Comparison of ENCODE assay signal across 10 cellular contexts in the genomic region with DNA sequence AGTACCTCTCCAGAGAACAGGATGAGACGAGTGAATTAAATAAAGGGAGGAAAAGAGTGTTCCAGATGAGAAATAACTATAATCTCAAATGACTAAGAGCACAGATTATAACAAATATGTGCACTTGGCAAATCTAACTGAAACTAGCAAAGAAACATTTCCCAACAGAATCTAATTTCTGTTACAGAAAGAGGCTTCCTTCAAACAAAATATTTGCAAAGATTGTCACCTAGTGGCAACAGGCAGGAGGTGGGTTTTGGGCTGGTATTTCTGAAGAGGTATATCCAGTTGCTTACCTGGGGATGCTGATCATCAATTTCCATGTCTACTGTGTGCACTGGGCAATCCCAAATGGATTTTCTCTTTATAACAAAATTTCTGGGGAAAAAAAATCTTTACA. TPM values are rescaled to one million over a fixed set of nuclear protein-coding genes. Genes with fewer than 3 reads are reported as not detected.
A peak's percentile ranks its signal among the peaks of the same experiment; 100 is the strongest.
DNase-seq lines count a peak whose midpoint lies in the region; ATAC-seq, FAIRE-seq and TF ChIP-seq lines count a peak whose summit lies in the region.
"Had no signal": no experiment of that assay in that cellular context is flagged by ENCODE, and none has a peak within 500 bp of the region (broad histone marks: within the 10 kb centered on the region; RNA-seq: fewer than 3 reads in every experiment).

No MANE protein-coding gene starts in this region.

- intact Hi-C loops in K562 (cut with micrococcal nuclease) (no loop called here), sciatic nerve (cut with DNase I) (no loop called here)

- peak in 1 of 3 experiments; percentile 53; a peak in 2 of 6 replicates for TF ChIP-seq CTCF in K562 (IDR thresholded peaks at IDR 0.05 in 2 of 3, conservative IDR thresholded peaks at IDR 0.05 in 1 of 3; ENCODE audit: insufficient read depth in 2 of 3, low read depth in 1 of 3, low read length in 3 of 3)
- TF ChIP-seq CTCF in neural cell (IDR thresholded peaks at IDR 0.05; ENCODE audit: poor library complexity, severe bottlenecking) = no peak

- FAIRE-seq in K562 (lab: Jason Lieb, UNC) = peak; percentile 64

- ATAC-seq in K562 (no peak), sciatic nerve (no peak)
- ATAC-seq: activated CD8-positive, alpha-beta memory T cell treated with anti-CD3 and anti-CD28 coated beads, Interleukin-2, amount 10 ng/mL, durations not matched to agents 7 days and 5 days had no signal

- no peaks in the 10 kb centered on the region for H3F3A ChIP-seq in neural cell (ENCODE audit: insufficient read depth, low read length, poor library complexity, severe bottlenecking)

- H3K4me2 ChIP-seq in K562 (ENCODE audit: insufficient read depth, low read length) = no peak overlapping the region
- no peak overlapping the region for H3K4me2 ChIP-seq in neural cell (ENCODE audit: low read length)

- H2AFZ ChIP-seq in K562 (ENCODE audit: low read depth, low read length) (no peak overlapping the region), neural cell (ENCODE audit: low read depth, low read length) (no peak overlapping the region)

- H3K36me3 ChIP-seq in K562 (ENCODE audit: control insufficient read depth, insufficient read depth, low read length) = no peaks in the 10 kb centered on the region
- H3K36me3 ChIP-seq in neural cell (ENCODE audit: insufficient read depth, low read length) = no peaks in the 10 kb centered on the region

- H3K79me2 ChIP-seq in K562 (ENCODE audit: control insufficient read depth, insufficient read depth, low read length) (no peaks in the 10 kb centered on the region), neural cell (replicated peaks; ENCODE audit: insufficient read depth, low read length) (no peaks in the 10 kb centered on the region)

- no peaks in the 10 kb centered on the region for H3K4me1 ChIP-seq in K562 (replicated peaks in 1 of 2; ENCODE audit: control insufficient read depth in 2 of 2, insufficient read depth in 2 of 2, low read length in 2 of 2)

- in situ Hi-C loops in KBM-7 (cut with MboI; ENCODE audit: low pct_unique_long_range_greater_than_20kb, low sequenced_read_pairs) (no loop called here), K562 (cut with MboI) (no loop called here)

- H4K20me1 ChIP-seq in K562 (replicated peaks; ENCODE audit: control insufficient read depth, insufficient read depth, low read length) (no peaks in the 10 kb centered on the region), neural cell (ENCODE audit: insufficient read depth) (no peaks in the 10 kb centered on the region)

- H3K9me3 ChIP-seq in K562 (replicated peaks; ENCODE audit: control insufficient read depth, insufficient read depth, low read depth, low read length) = 0 out of 2 replicates have a peak, but pooled peaks cover 2% of the 10 kb centered on the region
- H3K9me3 ChIP-seq in neural cell (ENCODE audit: low read length) = no peaks in the 10 kb centered on the region

- TF ChIP-seq RAD21 in K562 (CRISPR knock-in tag; conservative IDR thresholded peaks at IDR 0.05 in 1 of 2, IDR thresholded peaks at IDR 0.05 in 1 of 2) (peak in 1 of 2 experiments; percentile 39; a peak in 1 of 4 replicates), neural cell (conservative IDR thresholded peaks at IDR 0.05) (peak; percentile 36)

- H3K9me2 ChIP-seq in neural cell (ENCODE audit: insufficient read depth, low read length) = no peaks in the 10 kb centered on the region

- H3K27me3 ChIP-seq in K562 (ENCODE audit: control insufficient read depth in 2 of 2, insufficient read depth in 2 of 2, low read length in 2 of 2) (no peaks in the 10 kb centered on the region), neural cell (ENCODE audit: insufficient read depth, low read depth, low read length) (no peaks in the 10 kb centered on the region)

- POLR2A ChIA-PET in K562 (lab: Yijun Ruan, JAX) = no interaction called here

- H3K27ac ChIP-seq in K562 (ENCODE audit: extremely low read depth, low read depth, low read length) = no peak overlapping the region
- H3K27ac ChIP-seq in neural cell (ENCODE audit: low read length) = no peak overlapping the region

- no peaks in the 10 kb centered on the region for H3K9me1 ChIP-seq in K562 (ENCODE audit: control insufficient read depth, insufficient read depth, low read length)

- TF ChIP-seq EP300 in K562 (IDR thresholded peaks at IDR 0.05; ENCODE audit: low read length) (no peak), neural cell (conservative IDR thresholded peaks at IDR 0.05; ENCODE audit: poor library complexity, severe bottlenecking) (no peak)

- no peak overlapping the region for H3K4me3 ChIP-seq in K562
- no peak overlapping the region for H3K4me3 ChIP-seq in neural cell (ENCODE audit: low read length)

- CTCF ChIA-PET in K562 (lab: Yijun Ruan, JAX; ENCODE audit: low intra/inter-chr PET ratio) = no interaction called here

- H3K9ac ChIP-seq in K562 (ENCODE audit: insufficient read depth in 1 of 2, low read depth in 2 of 2, low read length in 2 of 2) (no peak overlapping the region), neural cell (ENCODE audit: low read length) (no peak overlapping the region)

- no peak for TF ChIP-seq POLR2A in K562 (conservative IDR thresholded peaks at IDR 0.05)

- BruUV-seq in K562 (replicated peaks; lab: Mats Ljungman, UMichigan) = no TSS peak

- 0% methylated on average over 1 of the region's 1 CpG for WGBS in K562 (ENCODE audit: insufficient coverage, low coverage, missing lambda C conversion rate)

- peak; percentile 33 for DNase-seq in GM04504 (ENCODE audit: low read depth)
- DNase-seq in KBM-7 = peak; percentile 14
- no peak for DNase-seq in K562 (ENCODE audit: extremely low read depth in 1 of 4, low spot score in 3 of 4)
- DNase-seq in stimulated activated CD4-positive, alpha-beta T cell treated with anti-CD3 and anti-CD28 coated beads, Interleukin-4, amount 100 ng/mL, for 1 hour = no peak
- DNase-seq in retina = no peak
- DNase-seq in sciatic nerve (ENCODE audit: low spot score) = no peak
- DNase-seq: activated CD8-positive, alpha-beta memory T cell treated with anti-CD3 and anti-CD28 coated beads, Interleukin-2, amount 10 ng/mL, durations not matched to agents 7 days and 5 days; effector memory CD4-positive, alpha-beta T cell; stimulated activated CD8-positive, alpha-beta memory T cell treated with anti-CD3 and anti-CD28 coated beads, Interleukin-4, amount 100 ng/mL, for 48 hours had no signal

TF ChIP-seq in K562, 482 proteins besides CTCF, POLR2A, EP300 and RAD21 (continues in another document):
- no peak for TF ChIP-seq ZNF695 (CRISPR knock-in tag; IDR thresholded peaks at IDR 0.05)

RNA-seq across cellular contexts. Expression of a gene that starts 5.6 kb away (rescaled TPM):
- 37.3 and 73.2 TPM in 2 replicates for total RNA-seq in K562 (2011; cell fraction: chromatin; rRNA removed; ENCODE audit: low replicate concordance)
- total RNA-seq in K562 (2011; cell fraction: nucleolus; rRNA removed) = 10.8 and 13.7 TPM in 2 replicates
- total RNA-seq in K562 (2011; cell fraction: nucleoplasm; rRNA removed) = 25.5 and 50.2 TPM in 2 replicates
- total RNA-seq in K562 (2014; rRNA removed) = 29.2 and 54.4 TPM in 2 replicates
- total RNA-seq in K562 (2014; rRNA removed; fragmentation: Illumina TruSeq; extraction: Trizol) = 46.4 and 53.2 TPM in 2 replicates
- 47.8 and 49.0 TPM in 2 replicates for total RNA-seq in K562 (2015; rRNA removed; fragmentation: Illumina TruSeq; extraction: Trizol)
- 32.8 and 33.5 TPM in 2 replicates for total RNA-seq in K562 (2021)
- 36.6 and 45.7 TPM in 2 replicates for polyA plus RNA-seq in K562 (2011; rRNA removed)
- polyA plus RNA-seq in K562 (2011; cell fraction: cytosol; rRNA removed) = 5.1 and 15.8 TPM in 2 replicates
- 32.5 and 44.3 TPM in 2 replicates for polyA plus RNA-seq in K562 (2011; cell fraction: nucleus; rRNA removed)
- polyA plus RNA-seq in K562 (2012) = 33.4 and 35.5 TPM in 2 replicates
- polyA plus RNA-seq in K562 (2014; fragmentation: Illumina TruSeq; extraction: Trizol) = 46.1 and 53.2 TPM in 2 replicates
- 10 to 100 TPM; 32.4 to 51.4 TPM for polyA plus RNA-seq in K562 (2014; fragmentation: Nextera tagmentation; extraction: Ambion mirVana)
- polyA plus RNA-seq in K562 (2014; rRNA removed) = 46.7 and 59.6 TPM in 2 replicates
- 47.4 and 52.1 TPM in 2 replicates for polyA minus RNA-seq in K562 (2011; rRNA and poly(A)+ RNA removed)
- 10.3 and 12.9 TPM in 2 replicates for polyA minus RNA-seq in K562 (2011; cell fraction: cytosol; rRNA and poly(A)+ RNA removed)
- polyA minus RNA-seq in K562 (2011; cell fraction: nucleus; rRNA and poly(A)+ RNA removed) = 27.1 and 50.0 TPM in 2 replicates
- polyA plus RNA-seq in neural cell = 26.0 and 26.6 TPM in 2 replicates
- polyA minus RNA-seq in neural cell = 30.7 and 54.9 TPM in 2 replicates
- total RNA-seq in sciatic nerve = 9.3 TPM

RNA-seq across cellular contexts. Expression of a gene that starts 59.1 kb away (rescaled TPM):
- total RNA-seq in K562 (2011; cell fraction: chromatin; rRNA removed; ENCODE audit: low replicate concordance) = 21.2 and 25.8 TPM in 2 replicates
- total RNA-seq in K562 (2011; cell fraction: nucleolus; rRNA removed) = 10.1 and 11.8 TPM in 2 replicates
- total RNA-seq in K562 (2011; cell fraction: nucleoplasm; rRNA removed) = 10.5 and 17.9 TPM in 2 replicates
- total RNA-seq in K562 (2014; rRNA removed) (23.2 and 23.7 TPM in 2 replicates), K562 (2014; rRNA removed; fragmentation: Illumina TruSeq; extraction: Trizol) (20.2 and 20.5 TPM in 2 replicates), K562 (2015; rRNA removed; fragmentation: Illumina TruSeq; extraction: Trizol) (39.9 and 42.6 TPM in 2 replicates), K562 (2021) (28.2 and 29.1 TPM in 2 replicates), sciatic nerve (32.9 TPM)
- polyA plus RNA-seq in K562 (2011; rRNA removed) (9.8 and 35.1 TPM in 2 replicates), K562 (2014; fragmentation: Illumina TruSeq; extraction: Trizol) (18.2 and 20.7 TPM in 2 replicates), K562 (2014; fragmentation: Nextera tagmentation; extraction: Ambion mirVana) (1 to 10 TPM; 4.5 to 9.0 TPM), K562 (2014; rRNA removed) (14.0 and 16.5 TPM in 2 replicates), neural cell (0.15 TPM in 1 of 2 replicates, not detected in the other)
- polyA plus RNA-seq in K562 (2011; cell fraction: cytosol; rRNA removed) = 7.3 and 32.1 TPM in 2 replicates
- 25.0 and 96.7 TPM in 2 replicates for polyA plus RNA-seq in K562 (2011; cell fraction: nucleus; rRNA removed)
- 26.6 and 45.1 TPM in 2 replicates for polyA plus RNA-seq in K562 (2012)
- 30.6 and 103 TPM in 2 replicates for polyA minus RNA-seq in K562 (2011; rRNA and poly(A)+ RNA removed)
- 14.0 and 36.2 TPM in 2 replicates for polyA minus RNA-seq in K562 (2011; cell fraction: cytosol; rRNA and poly(A)+ RNA removed)
- 30.3 and 123 TPM in 2 replicates for polyA minus RNA-seq in K562 (2011; cell fraction: nucleus; rRNA and poly(A)+ RNA removed)
- not detected in 2 replicates for polyA minus RNA-seq in neural cell

Comparison
In these comparisons a context has a peak if more than half of its experiments do, and no peak if none do; other contexts are left out.
1. DNase-seq: peak in GM04504 (single experiment) and KBM-7 (single experiment); none in K562 (0 of 4), stimulated activated CD4-positive, alpha-beta T cell treated with anti-CD3 and anti-CD28 coated beads, Interleukin-4, amount 100 ng/mL, for 1 hour (single experiment), retina (single experiment) and sciatic nerve (single experiment).